16 cellular contexts compared by ENCODE assay signal in genomic region chr10:75722609-75723008, GRCh38.
"Had no signal": no experiment of that assay in that cellular context is flagged by ENCODE, and none has a peak within 500 bp of the region (broad histone marks: within the 10 kb centered on the region; RNA-seq: fewer than 3 reads in every experiment).

No MANE protein-coding gene starts in this region.

- DNase-seq: colonic mucosa; dermis blood vessel endothelial cell; foreskin fibroblast; glutamatergic neuron; islet precursor cell; naive thymus-derived CD4-positive, alpha-beta T cell; nephron progenitor cell; right cardiac atrium; stimulated activated CD4-positive, alpha-beta T cell treated with anti-CD3 and anti-CD28 coated beads, Interleukin-2, amount 100 ng/mL, for 48 hours; stimulated activated naive CD4-positive, alpha-beta T cell treated with Interleukin-2 at 50 U/mL for 16 hours; thyroid gland had no signal

- H3K27ac ChIP-seq: colonic mucosa, gastroesophageal sphincter, neutrophil, suprapubic skin, thyroid gland had no signal

- H3K36me3 ChIP-seq: colonic mucosa, gastroesophageal sphincter, neutrophil, suprapubic skin, thyroid gland had no signal

- H3K4me1 ChIP-seq: colonic mucosa, gastroesophageal sphincter, suprapubic skin had no signal

- H3K27me3 ChIP-seq: colonic mucosa, gastroesophageal sphincter, neutrophil, suprapubic skin, thyroid gland had no signal

- H3K4me3 ChIP-seq: colonic mucosa, gastroesophageal sphincter, smooth muscle cell, suprapubic skin, thyroid gland had no signal

- H3K9me3 ChIP-seq: colonic mucosa, gastroesophageal sphincter, neutrophil, suprapubic skin, thyroid gland had no signal

- H3K4me2 ChIP-seq: smooth muscle cell had no signal

- FAIRE-seq: urothelium cell line had no signal

- ATAC-seq: gastroesophageal sphincter; naive thymus-derived CD4-positive, alpha-beta T cell had no signal
